Comparison of ENCODE assay signal across 1 cellular context in genomic region chr6:148709577-148709976, GRCh38.
TF ChIP-seq lines count a peak whose summit lies in the region.

No MANE protein-coding gene starts in this region.

TF ChIP-seq in K562, 482 proteins besides CTCF, POLR2A, EP300 and RAD21:
- TF ChIP-seq ZBTB40 (IDR thresholded peaks at IDR 0.05) (no peak), ZBTB40 (CRISPR knock-in tag; IDR thresholded peaks at IDR 0.05) (no peak), NRF1 (conservative IDR thresholded peaks at IDR 0.05 in 1 of 2, IDR thresholded peaks at IDR 0.05 in 1 of 2) (no peak), ZC3H11A (IDR thresholded peaks at IDR 0.05; ENCODE audit: low read depth, low read length) (no peak), NCOR1 (IDR thresholded peaks at IDR 0.05) (no peak), ESRRB (CRISPR knock-in tag; IDR thresholded peaks at IDR 0.05; ENCODE audit: borderline replicate concordance) (no peak), TCFL5 (CRISPR knock-in tag; conservative IDR thresholded peaks at IDR 0.05) (no peak), CBFB (CRISPR knock-in tag; IDR thresholded peaks at IDR 0.05) (no peak), TRIM28 (IDR thresholded peaks at IDR 0.05) (no peak), BCOR (IDR thresholded peaks at IDR 0.05) (no peak), FOXK1 (CRISPR knock-in tag; IDR thresholded peaks at IDR 0.05; ENCODE audit: borderline replicate concordance) (no peak), ZNF780A (CRISPR knock-in tag; IDR thresholded peaks at IDR 0.05) (no peak), FOXP4 (CRISPR knock-in tag; IDR thresholded peaks at IDR 0.05; ENCODE audit: borderline replicate concordance) (no peak), NUFIP1 (IDR thresholded peaks at IDR 0.05; ENCODE audit: partially characterized antibody) (no peak), RBFOX2 (IDR thresholded peaks at IDR 0.05; ENCODE audit: low read depth, low read length) (no peak), TSHZ1 (CRISPR knock-in tag; IDR thresholded peaks at IDR 0.05) (no peak), ZFP91 (CRISPR knock-in tag; IDR thresholded peaks at IDR 0.05) (no peak)
TF ChIP-seq in K562: peak in this region for 0.
